Comparison of ENCODE assay signal across 8 cellular contexts in genomic region chr19:12884926-12885748, GRCh38. TPM values are rescaled to one million over a fixed set of nuclear protein-coding genes. Genes with fewer than 3 reads are reported as not detected.
DNase-seq lines count a peak whose midpoint lies in the region; ATAC-seq and TF ChIP-seq lines count a peak whose summit lies in the region.

No MANE protein-coding gene starts in this region.

- peaks cover 4% of the 10 kb centered on the region; the same call in 1 of the 2 replicates for H3K79me2 ChIP-seq in SU-DHL-6 (ENCODE audit: insufficient read depth, low read length)

- H3K4me3 ChIP-seq in SU-DHL-6 (ENCODE audit: insufficient read depth, low read length, poor library complexity, severe bottlenecking) (peak overlapping the region; percentile 51), right cardiac atrium (ENCODE audit: low read length) (peak overlapping the region; percentile 2), gastrocnemius medialis (peak overlapping the region; percentile 35 to 64 (median 48)), HAP-1 (no peak overlapping the region)

- in situ Hi-C loops in gastrocnemius medialis (cut with MboI; ENCODE audit: low sequenced_read_pairs in 4 of 4) (loop anchor here in 1 of 4 donors (10.0 kb wide), 1 partner anchor 80 kb away; the partner anchor contains the start of gene DAND5), HAP-1 (cut with MboI; ENCODE audit: low sequenced_read_pairs) (no loop called here)

- intact Hi-C loops in right cardiac atrium (cut with DNase I) (loop anchor here in 1 of 4 donors (10.0 kb wide), 1 partner anchor 80 kb away; the partner anchor contains the start of gene DAND5), gastrocnemius medialis (cut with DNase I; ENCODE audit: low total_unique reads) (loop anchor here (1.0 to 5.0 kb wide), 2 partner anchors 80 to 232 kb away; partner anchors contain the start of genes NACC1 and TRMT1)

- peak overlapping the region; percentile 88 for H2AFZ ChIP-seq in SU-DHL-6 (ENCODE audit: low read depth, low read length, severe bottlenecking)

- no peaks in the 10 kb centered on the region for H3K27me3 ChIP-seq in SU-DHL-6 (ENCODE audit: low read length)
- no peaks in the 10 kb centered on the region for H3K27me3 ChIP-seq in right cardiac atrium (ENCODE audit: control insufficient read depth, insufficient read depth)
- H3K27me3 ChIP-seq in gastrocnemius medialis: peaks cover 8 to 28% (median 15%) of the 10 kb centered on the region in 3 donors
- H3K27me3 ChIP-seq in HAP-1 (ENCODE audit: low read depth): no peaks in the 10 kb centered on the region

- H3K27ac Mint-ChIP-seq in activated naive CD8-positive, alpha-beta T cell treated with anti-CD3 and anti-CD28 coated beads, Interleukin-2, amount 10 ng/mL, durations not matched to agents 7 days and 5 days: peak overlapping the region; percentile 89

- peak; percentile 75 for ATAC-seq in activated naive CD8-positive, alpha-beta T cell treated with anti-CD3 and anti-CD28 coated beads, Interleukin-2, amount 10 ng/mL, durations not matched to agents 7 days and 5 days (ENCODE audit: low read depth)
- ATAC-seq in right cardiac atrium: peak; percentile 13 to 17
- no peak for ATAC-seq in gastrocnemius medialis
- ATAC-seq in HG03196 (IDR thresholded peaks at IDR 0.05; ENCODE audit: unreplicated experiment): no peak

- H3F3A ChIP-seq in SU-DHL-6 (ENCODE audit: insufficient read depth): peaks cover 6% of the 10 kb centered on the region; the same call in 1 of the 2 replicates

- POLR2A ChIA-PET in activated naive CD8-positive, alpha-beta T cell treated with anti-CD3 and anti-CD28 coated beads, Interleukin-2, amount 10 ng/mL, durations not matched to agents 7 days and 5 days (lab: Charles Lee): interaction anchor here (0.6 to 2.5 kb wide), 19 partner anchors 9 to 272 kb away, joined by 3 to 23 read pairs (median 4); partner anchors contain the start of genes CALR, FARSA, JUNB and RAD23A

- H3K4me1 ChIP-seq in right cardiac atrium (ENCODE audit: control insufficient read depth, insufficient read depth, low read length) (no peaks in the 10 kb centered on the region), gastrocnemius medialis (peaks cover 7 to 32% of the 10 kb centered on the region in 2 donors), HAP-1 (peaks cover 2% of the 10 kb centered on the region; the same call in 1 of the 2 replicates)

- H3K4me3 Mint-ChIP-seq in activated naive CD8-positive, alpha-beta T cell treated with anti-CD3 and anti-CD28 coated beads, Interleukin-2, amount 10 ng/mL, durations not matched to agents 7 days and 5 days: peak overlapping the region; percentile 90

- peak overlapping the region; percentile 65 for H3K4me2 ChIP-seq in SU-DHL-6 (ENCODE audit: low read depth, low read length, poor library complexity, severe bottlenecking)

- DNase-seq in DMS53 (lab: John Stamatoyannopoulos, UW) (peak; percentile 99), right cardiac atrium (peak; percentile 59 to 87 (median 84)), gastrocnemius medialis (peak in 1 of 2 donors; percentile 57), HAP-1 (ENCODE audit: low spot score in 2 of 2) (no peak)
- peak; percentile 94 for DNase-seq in activated naive CD8-positive, alpha-beta T cell treated with anti-CD3 and anti-CD28 coated beads, Interleukin-2, amount 10 ng/mL, durations not matched to agents 7 days and 5 days

- no peaks in the 10 kb centered on the region for H4K20me1 ChIP-seq in SU-DHL-6 (ENCODE audit: low read depth, low read length)

- peaks cover 2% of the 10 kb centered on the region for H3K9me3 Mint-ChIP-seq in activated naive CD8-positive, alpha-beta T cell treated with anti-CD3 and anti-CD28 coated beads, Interleukin-2, amount 10 ng/mL, durations not matched to agents 7 days and 5 days

- H3K9ac ChIP-seq in SU-DHL-6 (ENCODE audit: low read length): peak overlapping the region; percentile 52

- WGBS in right cardiac atrium: 4% methylated on average over 73 of the region's 73 CpGs

- H3K27me3 Mint-ChIP-seq in activated naive CD8-positive, alpha-beta T cell treated with anti-CD3 and anti-CD28 coated beads, Interleukin-2, amount 10 ng/mL, durations not matched to agents 7 days and 5 days: peaks cover 4% of the 10 kb centered on the region

- no peak for TF ChIP-seq POLR2A in gastrocnemius medialis (IDR thresholded peaks at IDR 0.05)

- no peak overlapping the region for H3K27ac ChIP-seq in SU-DHL-6 (ENCODE audit: low read depth, low read length)
- no peak overlapping the region for H3K27ac ChIP-seq in right cardiac atrium (ENCODE audit: low read length)
- peak overlapping the region in 1 of 4 donors; percentile 36 for H3K27ac ChIP-seq in gastrocnemius medialis

- H3K9me3 ChIP-seq in SU-DHL-6 (ENCODE audit: insufficient read depth, low read length) (peaks cover 13% of the 10 kb centered on the region; the same call in 1 of the 2 replicates), right cardiac atrium (ENCODE audit: control insufficient read depth, low read length) (peaks cover 2% of the 10 kb centered on the region), gastrocnemius medialis (no peaks in the 10 kb centered on the region), HAP-1 (peaks cover 5% of the 10 kb centered on the region)

- no peaks in the 10 kb centered on the region for H3K9me2 ChIP-seq in SU-DHL-6 (replicated peaks; ENCODE audit: insufficient read depth, low read length)

- H3K36me3 Mint-ChIP-seq in activated naive CD8-positive, alpha-beta T cell treated with anti-CD3 and anti-CD28 coated beads, Interleukin-2, amount 10 ng/mL, durations not matched to agents 7 days and 5 days: peaks cover 2% of the 10 kb centered on the region

- H3K4me1 Mint-ChIP-seq in activated naive CD8-positive, alpha-beta T cell treated with anti-CD3 and anti-CD28 coated beads, Interleukin-2, amount 10 ng/mL, durations not matched to agents 7 days and 5 days: peaks cover 29% of the 10 kb centered on the region

- no peaks in the 10 kb centered on the region for H3K36me3 ChIP-seq in SU-DHL-6 (ENCODE audit: low read length)
- H3K36me3 ChIP-seq in gastrocnemius medialis: no peaks in the 10 kb centered on the region
- no peaks in the 10 kb centered on the region for H3K36me3 ChIP-seq in HAP-1 (replicated peaks)

- TF ChIP-seq CTCF in LNCAP (IDR thresholded peaks at IDR 0.05) (peak; percentile 73), SU-DHL-6 (IDR thresholded peaks at IDR 0.05; ENCODE audit: insufficient read depth, low read length, poor library complexity, severe bottlenecking) (peak; percentile 79), gastrocnemius medialis (IDR thresholded peaks at IDR 0.05 in 4 of 5, conservative IDR thresholded peaks at IDR 0.05 in 1 of 5) (peak; percentile 28 to 76 (median 61))

RNA-seq across cellular contexts. Expression of gene KLF1, which starts 1.9 kb away (rescaled TPM):
- total RNA-seq in activated naive CD8-positive, alpha-beta T cell treated with anti-CD3 and anti-CD28 coated beads, Interleukin-2, amount 10 ng/mL, durations not matched to agents 7 days and 5 days: under 1 TPM in 1 of 2 experiments, not detected in 1; 0.19 TPM
- total RNA-seq in right cardiac atrium (not detected), gastrocnemius medialis (not detected)
- not detected for polyA plus RNA-seq in right cardiac atrium

RNA-seq across cellular contexts. Expression of gene DNASE2, which starts 3.9 kb away (rescaled TPM):
- 10 to 100 TPM; 29.0 to 30.4 TPM for total RNA-seq in activated naive CD8-positive, alpha-beta T cell treated with anti-CD3 and anti-CD28 coated beads, Interleukin-2, amount 10 ng/mL, durations not matched to agents 7 days and 5 days
- total RNA-seq in right cardiac atrium: 10 to 100 TPM; 22.2 to 30.6 (median 24.5) TPM
- polyA plus RNA-seq in right cardiac atrium: 19.2 TPM
- total RNA-seq in gastrocnemius medialis: 10 to 100 TPM; 11.9 to 44.3 (median 15.4) TPM

RNA-seq across cellular contexts. Expression of gene GCDH, which starts 5.8 kb away (rescaled TPM):
- total RNA-seq in activated naive CD8-positive, alpha-beta T cell treated with anti-CD3 and anti-CD28 coated beads, Interleukin-2, amount 10 ng/mL, durations not matched to agents 7 days and 5 days: 10 to 100 TPM; 39.7 to 43.4 TPM
- 10 to 100 TPM; 22.7 to 38.2 (median 27.4) TPM for total RNA-seq in right cardiac atrium
- polyA plus RNA-seq in right cardiac atrium: 26.1 TPM
- total RNA-seq in gastrocnemius medialis: 10 to 100 TPM; 35.6 to 83.8 (median 54.1) TPM

RNA-seq across cellular contexts. Expression of gene SYCE2, which starts 34.0 kb away (rescaled TPM):
- total RNA-seq in activated naive CD8-positive, alpha-beta T cell treated with anti-CD3 and anti-CD28 coated beads, Interleukin-2, amount 10 ng/mL, durations not matched to agents 7 days and 5 days: 1 to 10 TPM; 3.6 to 4.4 TPM
- total RNA-seq in right cardiac atrium: under 1 TPM in 1 of 4 donors, not detected in 3; 0.48 TPM
- polyA plus RNA-seq in right cardiac atrium: 0.07 TPM
- total RNA-seq in gastrocnemius medialis: not detected

RNA-seq across cellular contexts. Expression of gene MAST1, which starts 46.8 kb away (rescaled TPM):
- total RNA-seq in activated naive CD8-positive, alpha-beta T cell treated with anti-CD3 and anti-CD28 coated beads, Interleukin-2, amount 10 ng/mL, durations not matched to agents 7 days and 5 days: 1 to 10 TPM; 1.8 to 2.6 TPM
- total RNA-seq in right cardiac atrium (under 1 TPM in 3 of 4 donors, not detected in 1; 0.31 to 0.59 (median 0.34) TPM), gastrocnemius medialis (not detected)
- 0.20 TPM for polyA plus RNA-seq in right cardiac atrium

Comparison
In these comparisons a context has a peak if more than half of its experiments do, and no peak if none do; other contexts are left out.
1. DNase-seq: peak in DMS53 (single experiment), activated naive CD8-positive, alpha-beta T cell treated with anti-CD3 and anti-CD28 coated beads, Interleukin-2, amount 10 ng/mL, durations not matched to agents 7 days and 5 days (single experiment) and right cardiac atrium (3 of 3); none in HAP-1 (0 of 2).
2. ATAC-seq: peak in activated naive CD8-positive, alpha-beta T cell treated with anti-CD3 and anti-CD28 coated beads, Interleukin-2, amount 10 ng/mL, durations not matched to agents 7 days and 5 days (single experiment) and right cardiac atrium (2 of 2); none in gastrocnemius medialis (0 of 2) and HG03196 (single experiment).
3. Peak in every context shown above with its lines, with median percentiles within 50 percentile points of each other: CTCF ChIP-seq.